1 cellular context compared by ENCODE assay signal in the genomic region with DNA sequence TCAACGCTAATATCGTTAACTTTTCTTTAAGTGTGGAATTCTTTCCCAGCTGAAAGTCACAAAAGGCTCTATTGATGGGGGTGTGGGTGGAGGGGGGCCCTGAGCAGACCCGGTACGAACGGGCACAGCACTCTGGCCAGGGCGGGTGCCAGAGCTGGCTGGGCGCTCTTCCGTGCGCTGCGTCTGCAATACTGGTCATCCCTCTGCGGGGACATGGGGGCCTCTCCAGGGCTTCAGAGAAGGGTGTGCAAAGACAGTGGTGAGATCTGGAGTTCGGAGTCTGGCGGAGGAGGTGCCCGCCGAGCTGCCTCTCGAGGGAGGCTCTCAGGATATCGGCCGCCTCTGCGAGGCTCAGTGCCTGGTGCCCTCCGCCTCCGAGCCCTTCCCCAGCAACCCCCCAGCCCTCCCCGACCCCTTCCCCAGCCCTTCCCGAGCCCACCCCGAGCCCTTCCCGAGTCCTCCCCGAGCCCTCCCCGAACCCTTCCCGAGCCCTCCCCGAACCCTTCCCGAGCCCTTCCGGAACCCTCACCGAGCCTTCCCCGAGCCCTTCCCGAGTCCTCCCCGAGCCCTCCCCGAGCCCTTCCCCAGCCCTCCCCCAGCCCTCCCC.
TF ChIP-seq lines count a peak whose summit lies in the region.

No MANE protein-coding gene starts in this region.

TF ChIP-seq in IMR-90, 13 proteins besides CTCF, POLR2A, EP300 and RAD21:
- no peak for TF ChIP-seq SMC3 (IDR thresholded peaks at IDR 0.05; ENCODE audit: low read depth, low read length)
- no peak for TF ChIP-seq CHD1 (IDR thresholded peaks at IDR 0.05; ENCODE audit: low read depth, low read length)
- TF ChIP-seq, protein P1, sequence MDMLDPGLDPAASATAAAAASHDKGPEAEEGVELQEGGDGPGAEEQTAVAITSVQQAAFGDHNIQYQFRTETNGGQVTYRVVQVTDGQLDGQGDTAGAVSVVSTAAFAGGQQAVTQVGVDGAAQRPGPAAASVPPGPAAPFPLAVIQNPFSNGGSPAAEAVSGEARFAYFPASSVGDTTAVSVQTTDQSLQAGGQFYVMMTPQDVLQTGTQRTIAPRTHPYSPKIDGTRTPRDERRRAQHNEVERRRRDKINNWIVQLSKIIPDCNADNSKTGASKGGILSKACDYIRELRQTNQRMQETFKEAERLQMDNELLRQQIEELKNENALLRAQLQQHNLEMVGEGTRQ (IDR thresholded peaks at IDR 0.05; ENCODE audit: low read depth, low read length) = no peak
- no peak for TF ChIP-seq MAZ (IDR thresholded peaks at IDR 0.05; ENCODE audit: borderline replicate concordance, low read depth, low read length)
- TF ChIP-seq RFX5 (IDR thresholded peaks at IDR 0.05; ENCODE audit: low read depth, low read length) = no peak
- no peak for TF ChIP-seq MAFK (IDR thresholded peaks at IDR 0.05; ENCODE audit: low read depth, low read length)
- TF ChIP-seq, protein P2, sequence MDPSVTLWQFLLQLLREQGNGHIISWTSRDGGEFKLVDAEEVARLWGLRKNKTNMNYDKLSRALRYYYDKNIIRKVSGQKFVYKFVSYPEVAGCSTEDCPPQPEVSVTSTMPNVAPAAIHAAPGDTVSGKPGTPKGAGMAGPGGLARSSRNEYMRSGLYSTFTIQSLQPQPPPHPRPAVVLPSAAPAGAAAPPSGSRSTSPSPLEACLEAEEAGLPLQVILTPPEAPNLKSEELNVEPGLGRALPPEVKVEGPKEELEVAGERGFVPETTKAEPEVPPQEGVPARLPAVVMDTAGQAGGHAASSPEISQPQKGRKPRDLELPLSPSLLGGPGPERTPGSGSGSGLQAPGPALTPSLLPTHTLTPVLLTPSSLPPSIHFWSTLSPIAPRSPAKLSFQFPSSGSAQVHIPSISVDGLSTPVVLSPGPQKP (IDR thresholded peaks at IDR 0.05; ENCODE audit: borderline replicate concordance, low read depth, low read length) = no peak
- TF ChIP-seq FOS (IDR thresholded peaks at IDR 0.05; ENCODE audit: low read depth, low read length) = no peak
- TF ChIP-seq CEBPB (IDR thresholded peaks at IDR 0.05; ENCODE audit: low read depth, low read length) = no peak
- no peak for TF ChIP-seq RCOR1 (IDR thresholded peaks at IDR 0.05; ENCODE audit: insufficient replicate concordance, low read length)
